Comparison of ENCODE assay signal across 2 cellular contexts in genomic region chr15:89358755-89359439, GRCh38.
A peak's percentile ranks its signal among the peaks of the same experiment; 100 is the strongest.
TF ChIP-seq lines count a peak whose summit lies in the region.

No MANE protein-coding gene starts in this region.

TF ChIP-seq in IMR-90, 13 proteins besides CTCF, POLR2A, EP300 and RAD21 (continued from another document):
- TF ChIP-seq MAFK (IDR thresholded peaks at IDR 0.05; ENCODE audit: low read depth, low read length), result peak; percentile 6; the same call in 1 of the 2 replicates
- peak; percentile 63; the same call in 1 of the 2 replicates for TF ChIP-seq SMC3 (IDR thresholded peaks at IDR 0.05; ENCODE audit: low read depth, low read length)
- no peak for TF ChIP-seq FOS (IDR thresholded peaks at IDR 0.05; ENCODE audit: low read depth, low read length)
- peak; percentile 40; the same call in 1 of the 2 replicates for TF ChIP-seq MAZ (IDR thresholded peaks at IDR 0.05; ENCODE audit: borderline replicate concordance, low read depth, low read length)
TF ChIP-seq in IMR-90: peak in this region for 3.

TF ChIP-seq in PFSK-1, 5 proteins besides CTCF, POLR2A, EP300 and RAD21:
- TF ChIP-seq REST (IDR thresholded peaks at IDR 0.05; ENCODE audit: insufficient read depth in 1 of 2, low read depth in 2 of 2, low read length in 2 of 2) (peak in 1 of 2 experiments; percentile 45; a peak in 1 of 4 replicates), POLR2AphosphoS5 (IDR thresholded peaks at IDR 0.05; ENCODE audit: low read depth, low read length) (no peak), FOXP2 (optimal IDR thresholded peaks at IDR 0.05; ENCODE audit: borderline replicate concordance, extremely low read depth, extremely low read length, insufficient read depth) (peak; percentile 82)
